ENCODE assay signal across 13 cellular contexts in genomic region chrX:13700380-13700779, GRCh38. TPM values are rescaled to one million over a fixed set of nuclear protein-coding genes. Genes with fewer than 3 reads are reported as not detected.
DNase-seq lines count a peak whose midpoint lies in the region; ATAC-seq lines count a peak whose summit lies in the region.
"Had no signal": no experiment of that assay in that cellular context is flagged by ENCODE, and none has a peak within 500 bp of the region (broad histone marks: within the 10 kb centered on the region; RNA-seq: fewer than 3 reads in every experiment).

No MANE protein-coding gene starts in this region.

- no peaks in the 10 kb centered on the region for H3K9me3 Mint-ChIP-seq in central memory CD8-positive, alpha-beta T cell
- H3K9me3 Mint-ChIP-seq in immature natural killer cell = no peaks in the 10 kb centered on the region
- H3K9me3 Mint-ChIP-seq: CD4-positive, CD25-positive, alpha-beta regulatory T cell; IgD-negative memory B cell had no signal

- DNase-seq in NCI-H82 (lab: John Stamatoyannopoulos, UW) (peak; percentile 63), NCI-H82 treated with DMSO at 0.1 percent for 48 hours (lab: John Stamatoyannopoulos, UW; ENCODE audit: unreplicated experiment) (no peak), immature natural killer cell (no peak), AG08396 (ENCODE audit: low spot score) (no peak)
- no peak for DNase-seq in central memory CD8-positive, alpha-beta T cell (ENCODE audit: low spot score in 2 of 2)
- no peak for DNase-seq in NK-92 treated with Interleukin-12 subunit alpha and Interleukin-12 subunit beta, amount 100 ng/mL, for 24 hours (lab: John Stamatoyannopoulos, UW)
- DNase-seq: Calu3; CD4-positive, CD25-positive, alpha-beta regulatory T cell; DMS79; KG1 had no signal

- H3K27me3 Mint-ChIP-seq in central memory CD8-positive, alpha-beta T cell = no peaks in the 10 kb centered on the region
- peaks cover 1 to 5% (median 3%) of the 10 kb centered on the region in 3 donors for H3K27me3 Mint-ChIP-seq in immature natural killer cell (ENCODE audit: low read depth in 3 of 3)
- H3K27me3 Mint-ChIP-seq: CD4-positive, CD25-positive, alpha-beta regulatory T cell had no signal

- peak overlapping the region; percentile 47 for H3K27ac Mint-ChIP-seq in central memory CD8-positive, alpha-beta T cell (ENCODE audit: low read depth)
- peak overlapping the region in 5 of 6 donors; percentile 43 to 87 (median 58) for H3K27ac Mint-ChIP-seq in immature natural killer cell

- no peak overlapping the region for H3K4me3 Mint-ChIP-seq in central memory CD8-positive, alpha-beta T cell
- no peak overlapping the region for H3K4me3 Mint-ChIP-seq in immature natural killer cell
- H3K4me3 Mint-ChIP-seq: CD4-positive, CD25-positive, alpha-beta regulatory T cell had no signal

- H3K4me1 Mint-ChIP-seq in central memory CD8-positive, alpha-beta T cell = peaks cover 57% of the 10 kb centered on the region
- H3K4me1 Mint-ChIP-seq in immature natural killer cell = peaks cover 84 to 90% of the 10 kb centered on the region in 2 donors

- ATAC-seq in central memory CD8-positive, alpha-beta T cell (replicated peaks; ENCODE audit: extremely low read depth, poor library complexity, severe bottlenecking) = no peak
- no peak for ATAC-seq in GM18868 (IDR thresholded peaks at IDR 0.05; ENCODE audit: unreplicated experiment)
- ATAC-seq: HCT116 had no signal

- peaks cover 17% of the 10 kb centered on the region for H3K36me3 Mint-ChIP-seq in central memory CD8-positive, alpha-beta T cell (ENCODE audit: insufficient read depth)
- H3K36me3 Mint-ChIP-seq in immature natural killer cell = peaks cover 0 to 11% (median 0%) of the 10 kb centered on the region in 3 donors
- H3K36me3 Mint-ChIP-seq: CD4-positive, CD25-positive, alpha-beta regulatory T cell had no signal

RNA-seq across cellular contexts. Expression of gene RAB9A, which starts 11.5 kb away (rescaled TPM):
- polyA plus RNA-seq in immature natural killer cell = 10 to 100 TPM; 45.8 to 70.2 (median 48.0) TPM

RNA-seq across cellular contexts. Expression of gene TRAPPC2, which starts 34.0 kb away (rescaled TPM):
- polyA plus RNA-seq in immature natural killer cell = 10 to 100 TPM; 48.8 to 60.1 (median 55.4) TPM

RNA-seq across cellular contexts. Expression of gene OFD1, which starts 34.2 kb away (rescaled TPM):
- 10 to 100 TPM in 2 of 3 donors, 1 to 10 TPM in 1; 7.5 to 42.1 (median 22.6) TPM for polyA plus RNA-seq in immature natural killer cell

RNA-seq across cellular contexts. Expression of gene TCEANC, which starts 47.4 kb away (rescaled TPM):
- 10 to 100 TPM in 1 of 3 donors, 1 to 10 TPM in 2; 5.8 to 10.8 (median 7.1) TPM for polyA plus RNA-seq in immature natural killer cell
